Comparison of ENCODE assay signal across 22 cellular contexts in genomic region chr12:38998887-38999482, GRCh38.
A peak's percentile ranks its signal among the peaks of the same experiment; 100 is the strongest.
DNase-seq lines count a peak whose midpoint lies in the region; TF ChIP-seq lines count a peak whose summit lies in the region.
"Had no signal": no experiment of that assay in that cellular context is flagged by ENCODE, and none has a peak within 500 bp of the region (broad histone marks: within the 10 kb centered on the region; RNA-seq: fewer than 3 reads in every experiment).

No MANE protein-coding gene starts in this region.

- no peak overlapping the region for H2AFZ ChIP-seq in neural cell (ENCODE audit: low read depth, low read length)

- DNase-seq in NCI-H187 (lab: John Stamatoyannopoulos, UW) (peak; percentile 1 to 3), NCI-H187 treated with DMSO at 0.1 percent for 48 hours (lab: John Stamatoyannopoulos, UW) (no peak), nucleus accumbens (lab: John Stamatoyannopoulos, UW) (no peak)
- DNase-seq in activated CD8-positive, alpha-beta memory T cell treated with anti-CD3 and anti-CD28 coated beads, Interleukin-2, amount 50 U/mL, for 48 hours, result no peak
- no peak for DNase-seq in activated CD4-positive, alpha-beta T cell treated with anti-CD3 and anti-CD28 coated beads for 4 hours
- DNase-seq: Calu3; CD8-positive, alpha-beta memory T cell; EL; GF-D8; H7; MG63; NCI-H1048; NCI-H146; NCI-H510A treated with DMSO at 0.1 percent for 48 hours; NCI-H748 treated with DMSO at 0.1 percent for 48 hours; OCI-M1 had no signal

- TF ChIP-seq CTCF in VCaP (conservative IDR thresholded peaks at IDR 0.05), result no peak
- TF ChIP-seq CTCF in neural cell (IDR thresholded peaks at IDR 0.05; ENCODE audit: poor library complexity, severe bottlenecking), result no peak

- TF ChIP-seq RAD21 in Ishikawa (IDR thresholded peaks at IDR 0.05; ENCODE audit: low read depth) (0 out of 2 replicates have a peak, but pooled peaks have one; percentile 17), neural cell (conservative IDR thresholded peaks at IDR 0.05) (no peak)

- no peaks in the 10 kb centered on the region for H3K36me3 ChIP-seq in neural cell (ENCODE audit: insufficient read depth, low read length)
- H3K36me3 ChIP-seq: MG63, SJSA1 had no signal

- no peak overlapping the region for H3K4me3 ChIP-seq in neural cell (ENCODE audit: low read length)
- H3K4me3 ChIP-seq: K562, MG63, SJSA1 had no signal

- H3K9ac ChIP-seq in neural cell (ENCODE audit: low read length), result no peak overlapping the region

- H3K9me2 ChIP-seq in neural cell (ENCODE audit: insufficient read depth, low read length), result no peaks in the 10 kb centered on the region

- H3K9me3 ChIP-seq in neural cell (ENCODE audit: low read length), result no peaks in the 10 kb centered on the region
- H3K9me3 ChIP-seq: MG63, SJSA1 had no signal

- peak; percentile 83 for TF ChIP-seq EP300 in Ishikawa (IDR thresholded peaks at IDR 0.05; ENCODE audit: borderline replicate concordance)
- peak; percentile 82 for TF ChIP-seq EP300 in neural cell (conservative IDR thresholded peaks at IDR 0.05; ENCODE audit: poor library complexity, severe bottlenecking)

- peaks cover 2% of the 10 kb centered on the region for H3F3A ChIP-seq in neural cell (ENCODE audit: insufficient read depth, low read length, poor library complexity, severe bottlenecking)

- no peak overlapping the region for H3K4me2 ChIP-seq in neural cell (ENCODE audit: low read length)

- H3K27ac ChIP-seq in VCaP, result peak overlapping the region; percentile 73
- no peak overlapping the region for H3K27ac ChIP-seq in neural cell (ENCODE audit: low read length)
- H3K27ac ChIP-seq: C4-2B, SJSA1 had no signal

- no peaks in the 10 kb centered on the region for H4K20me1 ChIP-seq in neural cell (ENCODE audit: insufficient read depth)

- no peaks in the 10 kb centered on the region for H3K79me2 ChIP-seq in neural cell (replicated peaks; ENCODE audit: insufficient read depth, low read length)

- H3K27me3 ChIP-seq in neural cell (ENCODE audit: insufficient read depth, low read depth, low read length), result no peaks in the 10 kb centered on the region
- H3K27me3 ChIP-seq: MG63, SJSA1 had no signal

TF ChIP-seq in Ishikawa, 13 proteins besides CTCF, POLR2A, EP300 and RAD21:
- TF ChIP-seq TEAD4 (IDR thresholded peaks at IDR 0.05) (peak; percentile 79), CREB1 (IDR thresholded peaks at IDR 0.05; ENCODE audit: low read depth) (no peak), NFIC (IDR thresholded peaks at IDR 0.05) (peak; percentile 89), TCF12 (IDR thresholded peaks at IDR 0.05; ENCODE audit: low read depth) (peak; percentile 88), USF1 (IDR thresholded peaks at IDR 0.05) (0 out of 2 replicates have a peak, but pooled peaks have one; percentile 22), CEBPB (IDR thresholded peaks at IDR 0.05) (0 out of 2 replicates have a peak, but pooled peaks have one; percentile 46), YY1 (IDR thresholded peaks at IDR 0.05; ENCODE audit: low read depth) (no peak), FOXM1 (IDR thresholded peaks at IDR 0.05; ENCODE audit: borderline replicate concordance, low read depth) (no peak; the same call in 1 of the 2 replicates), TAF1 (IDR thresholded peaks at IDR 0.05; ENCODE audit: low read depth) (no peak)

TF ChIP-seq in neural cell, 6 proteins besides CTCF, POLR2A, EP300 and RAD21:
- TF ChIP-seq EZH2 (IDR thresholded peaks at IDR 0.05; ENCODE audit: borderline replicate concordance, insufficient read depth, low read length, poor library complexity, severe bottlenecking) (no peak), POLR2AphosphoS5 (IDR thresholded peaks at IDR 0.05) (peak; percentile 61)

Comparison
In these comparisons a context has a peak if more than half of its experiments do, and no peak if none do; other contexts are left out.
1. DNase-seq: peak in NCI-H187 (2 of 2); none in NCI-H187 treated with DMSO at 0.1 percent for 48 hours (single experiment), nucleus accumbens (0 of 56), activated CD8-positive, alpha-beta memory T cell treated with anti-CD3 and anti-CD28 coated beads, Interleukin-2, amount 50 U/mL, for 48 hours (single experiment) and activated CD4-positive, alpha-beta T cell treated with anti-CD3 and anti-CD28 coated beads for 4 hours (0 of 2).